Comparison of ENCODE assay signal across 23 cellular contexts in genomic region chr7:147605326-147605725, GRCh38.
A peak's percentile ranks its signal among the peaks of the same experiment; 100 is the strongest.
DNase-seq lines count a peak whose midpoint lies in the region; ATAC-seq and TF ChIP-seq lines count a peak whose summit lies in the region.
"Had no signal": no experiment of that assay in that cellular context is flagged by ENCODE, and none has a peak within 500 bp of the region (broad histone marks: within the 10 kb centered on the region; RNA-seq: fewer than 3 reads in every experiment).

No MANE protein-coding gene starts in this region.

- H3K27ac ChIP-seq in H9 (ENCODE audit: insufficient read length, low read depth, low read length) = peak overlapping the region; percentile 25
- H3K27ac ChIP-seq in PC-3 (ENCODE audit: low read length) = no peak overlapping the region
- H3K27ac ChIP-seq in upper lobe of left lung = no peak overlapping the region
- H3K27ac ChIP-seq in right atrium auricular region = no peak overlapping the region
- H3K27ac ChIP-seq: GM23248 had no signal

- H3F3A ChIP-seq in PC-3 (ENCODE audit: low read length, unreplicated experiment) = no peaks in the 10 kb centered on the region

- H3K79me2 ChIP-seq in H9 (ENCODE audit: insufficient read depth, low read length) (no peaks in the 10 kb centered on the region), PC-3 (ENCODE audit: low read length) (no peaks in the 10 kb centered on the region)

- BruUV-seq in PC-3 (replicated peaks; lab: Mats Ljungman, UMichigan) = no TSS peak

- H3K27ac Mint-ChIP-seq in H9 (peak overlapping the region in 2 of 3 experiments; percentile 17 to 50; a peak in 2 of 7 replicates), neural crest cell (ENCODE audit: unreplicated experiment) (peak overlapping the region; percentile 27)
- H3K27ac Mint-ChIP-seq: CD4-positive, CD25-positive, alpha-beta regulatory T cell had no signal

- no CpG with 5 or more reads among the region's 5 CpGs for WGBS in H9 (ENCODE audit: extremely low coverage, insufficient read length, low lambda C conversion rate)
- WGBS in upper lobe of left lung, 2 donors = 47 to 62% methylated on average over 5 of the region's 5 CpGs

- CTCF ChIA-PET in PC-3 (lab: Charles Lee) = no interaction called here

- H3K9me3 Mint-ChIP-seq in H9 (peaks cover 15 to 22% of the 10 kb centered on the region in 2 experiments), neural crest cell (peaks cover 3% of the 10 kb centered on the region)

- no peak overlapping the region for H2BK20ac ChIP-seq in H9 (ENCODE audit: low read depth, low read length, poor library complexity, severe bottlenecking)

- H2BK15ac ChIP-seq in H9 (ENCODE audit: low read depth, low read length) = no peak overlapping the region

- H3K4me3 ChIP-seq in PC-3 (ENCODE audit: low read length) = no peak overlapping the region
- H3K4me3 ChIP-seq in iPS-15b (ENCODE audit: low read depth, low read length) = peak overlapping the region; percentile 24
- H3K4me3 ChIP-seq in upper lobe of left lung = no peak overlapping the region
- no peak overlapping the region for H3K4me3 ChIP-seq in right atrium auricular region
- H3K4me3 ChIP-seq: GM23248 had no signal

- peaks cover 13% of the 10 kb centered on the region for H3K4me1 ChIP-seq in H9 (ENCODE audit: insufficient read depth, low read length)
- H3K4me1 ChIP-seq in PC-3 (ENCODE audit: insufficient read depth, low read length) = no peaks in the 10 kb centered on the region
- peaks cover 21% of the 10 kb centered on the region for H3K4me1 ChIP-seq in iPS-15b (ENCODE audit: control insufficient read depth, insufficient read depth, low read length)
- H3K4me1 ChIP-seq in upper lobe of left lung = no peaks in the 10 kb centered on the region
- no peaks in the 10 kb centered on the region for H3K4me1 ChIP-seq in right atrium auricular region
- H3K4me1 ChIP-seq: BE2C had no signal

- no peaks in the 10 kb centered on the region for H3K9me2 ChIP-seq in PC-3 (replicated peaks; ENCODE audit: low read length)

- no peak overlapping the region for H4K8ac ChIP-seq in H9 (replicated peaks; ENCODE audit: insufficient read length, low read depth, low read length)

- no peak; the same call in 1 of the 2 replicates for ATAC-seq in PC-3
- ATAC-seq in upper lobe of left lung (ENCODE audit: low FRiP score in 2 of 2) = no peak
- ATAC-seq: Right ventricle myocardium inferior had no signal

- no peak overlapping the region for H3K4ac ChIP-seq in H9 (ENCODE audit: low read depth, low read length)

- H4K5ac ChIP-seq in H9 (ENCODE audit: insufficient read length, low read depth, low read length) = no peak overlapping the region

- H2BK120ac ChIP-seq in H9 (ENCODE audit: low read depth, low read length, poor library complexity, severe bottlenecking) = no peak overlapping the region

- H3K4me3 Mint-ChIP-seq in H9 (peak overlapping the region in 1 of 2 experiments; percentile 31; a peak in 2 of 5 replicates), neural crest cell (no peak overlapping the region)
- H3K4me3 Mint-ChIP-seq: CD4-positive, CD25-positive, alpha-beta regulatory T cell had no signal

- no peak overlapping the region for H4K91ac ChIP-seq in H9 (ENCODE audit: insufficient read length, low read depth, low read length)

- TF ChIP-seq CTCF in H9 (conservative IDR thresholded peaks at IDR 0.05) = no peak
- no peak for TF ChIP-seq CTCF in PC-3 (conservative IDR thresholded peaks at IDR 0.05; ENCODE audit: low read depth, low read length)
- no peak for TF ChIP-seq CTCF in neural crest cell (conservative IDR thresholded peaks at IDR 0.05)
- TF ChIP-seq CTCF in upper lobe of left lung (IDR thresholded peaks at IDR 0.05) = no peak
- no peak for TF ChIP-seq CTCF in right atrium auricular region (IDR thresholded peaks at IDR 0.05)

- peaks cover 52% of the 10 kb centered on the region for H3K27me3 Mint-ChIP-seq in H9 (ENCODE audit: low read depth)
- H3K27me3 Mint-ChIP-seq in neural crest cell (ENCODE audit: low read depth) = no peaks in the 10 kb centered on the region
- H3K27me3 Mint-ChIP-seq: CD4-positive, CD25-positive, alpha-beta regulatory T cell had no signal

- no peak for TF ChIP-seq POLR2A in upper lobe of left lung (IDR thresholded peaks at IDR 0.05)

- peaks cover 36 to 59% of the 10 kb centered on the region in 2 experiments for H3K4me1 Mint-ChIP-seq in H9
- peaks cover 46% of the 10 kb centered on the region for H3K4me1 Mint-ChIP-seq in neural crest cell
- H3K4me1 Mint-ChIP-seq: CD4-positive, CD25-positive, alpha-beta regulatory T cell had no signal

- peaks cover 0 to 12% (median 9%) of the 10 kb centered on the region in 3 experiments; a peak in 6 of 7 replicates for H3K36me3 Mint-ChIP-seq in H9 (ENCODE audit: insufficient read depth in 1 of 3, low read depth in 3 of 3)
- H3K36me3 Mint-ChIP-seq in neural crest cell (ENCODE audit: low read depth) = peaks cover 11% of the 10 kb centered on the region
- H3K36me3 Mint-ChIP-seq: CD4-positive, CD25-positive, alpha-beta regulatory T cell had no signal

- H3K23ac ChIP-seq in H9 (ENCODE audit: insufficient read length, low read depth, low read length) = no peak overlapping the region

- H3K9ac ChIP-seq in H9 (ENCODE audit: extremely low read depth, insufficient read length, low read length) = peak overlapping the region; percentile 2
- no peak overlapping the region for H3K9ac ChIP-seq in PC-3 (ENCODE audit: low read length)
- no peak overlapping the region for H3K9ac ChIP-seq in iPS-15b (ENCODE audit: low read depth, low read length)
- H3K9ac ChIP-seq: GM23248 had no signal

- no peaks in the 10 kb centered on the region for H3K9me3 ChIP-seq in H9 (ENCODE audit: control insufficient read depth, low read depth, low read length)
- H3K9me3 ChIP-seq in PC-3 (ENCODE audit: low read length) = no peaks in the 10 kb centered on the region
- no peaks in the 10 kb centered on the region for H3K9me3 ChIP-seq in iPS-15b (ENCODE audit: control insufficient read depth, insufficient read depth, low read length)
- H3K9me3 ChIP-seq in upper lobe of left lung = no peaks in the 10 kb centered on the region
- H3K9me3 ChIP-seq in right atrium auricular region = no peaks in the 10 kb centered on the region
- H3K9me3 ChIP-seq: BE2C had no signal

- no peak overlapping the region for H3K56ac ChIP-seq in H9 (ENCODE audit: insufficient read length, low read depth, low read length)

- no peak overlapping the region for H3K18ac ChIP-seq in H9 (ENCODE audit: insufficient read length, low read depth, low read length)

- H3K23me2 ChIP-seq in H9 (ENCODE audit: insufficient read length, low read depth, low read length, poor library complexity, severe bottlenecking) = no peaks in the 10 kb centered on the region

- no peak overlapping the region for H2AK5ac ChIP-seq in H9 (ENCODE audit: insufficient read length, low read length)

- no peak overlapping the region for H2AFZ ChIP-seq in H9 (ENCODE audit: low read length)
- H2AFZ ChIP-seq in PC-3 (ENCODE audit: low read length) = no peak overlapping the region
- H2AFZ ChIP-seq: GM23248 had no signal

- intact Hi-C loops in PC-3 (cut with micrococcal nuclease) = no loop called here

- no peak overlapping the region for H3T11ph ChIP-seq in H9 (ENCODE audit: low read length)

- H3K4me2 ChIP-seq in H9 (ENCODE audit: insufficient read depth, insufficient read length, low read length) (peak overlapping the region; percentile 48), PC-3 (ENCODE audit: low read length) (no peak overlapping the region)

- DNase-seq in H9 = no peak
- DNase-seq in PC-3 = peak; percentile 13
- no peak for DNase-seq in neural crest cell (ENCODE audit: low read depth, low spot score)
- no peak for DNase-seq in upper lobe of left lung
- DNase-seq in right atrium auricular region (ENCODE audit: low spot score) = no peak
- DNase-seq in KG1 (lab: John Stamatoyannopoulos, UW) = no peak
- no peak for DNase-seq in DMS53 (lab: John Stamatoyannopoulos, UW)
- DNase-seq: BE2C; CD4-positive, CD25-positive, alpha-beta regulatory T cell; DMS79; GM23248; IMR-90; MV-4-11; NCI-H1105 treated with DMSO at 0.1 percent for 48 hours; NCI-H1694; NCI-H2081; NCI-H2171; NCI-H345; NCI-H524 treated with DMSO at 0.1 percent for 48 hours; NCI-H82; OCI-M1 had no signal

- H3K36me3 ChIP-seq in PC-3 (ENCODE audit: low read depth, low read length) (no peaks in the 10 kb centered on the region), iPS-15b (ENCODE audit: control insufficient read depth, insufficient read depth, low read length) (no peaks in the 10 kb centered on the region), upper lobe of left lung (no peaks in the 10 kb centered on the region), right atrium auricular region (no peaks in the 10 kb centered on the region)
- H3K36me3 ChIP-seq: BE2C had no signal

- no peaks in the 10 kb centered on the region for H4K20me1 ChIP-seq in H9 (ENCODE audit: control insufficient read depth, insufficient read depth, insufficient read length)
- no peaks in the 10 kb centered on the region for H4K20me1 ChIP-seq in PC-3 (ENCODE audit: low read length)

- H2BK5ac ChIP-seq in H9 (ENCODE audit: insufficient read length, low read length) = no peak overlapping the region

- H3K27me3 ChIP-seq in H9 (ENCODE audit: insufficient read depth, low read length) (no peaks in the 10 kb centered on the region), PC-3 (ENCODE audit: low read length) (no peaks in the 10 kb centered on the region), iPS-15b (ENCODE audit: control insufficient read depth, insufficient read depth, low read length) (no peaks in the 10 kb centered on the region), upper lobe of left lung (no peaks in the 10 kb centered on the region), right atrium auricular region (no peaks in the 10 kb centered on the region)
- H3K27me3 ChIP-seq: BE2C had no signal

- H3K14ac ChIP-seq in H9 (ENCODE audit: insufficient read depth, low read length) = no peak overlapping the region

- no peak for TF ChIP-seq EP300 in upper lobe of left lung (IDR thresholded peaks at IDR 0.05)

- no peaks in the 10 kb centered on the region for H3K79me1 ChIP-seq in H9 (ENCODE audit: insufficient read depth, low read depth, low read length, poor library complexity, severe bottlenecking)

- H2BK12ac ChIP-seq in H9 (ENCODE audit: insufficient read length, low read depth, low read length) = no peak overlapping the region

- POLR2A ChIA-PET in PC-3 (lab: Charles Lee; ENCODE audit: unreplicated experiment) = no interaction called here
